In the genomic region with DNA sequence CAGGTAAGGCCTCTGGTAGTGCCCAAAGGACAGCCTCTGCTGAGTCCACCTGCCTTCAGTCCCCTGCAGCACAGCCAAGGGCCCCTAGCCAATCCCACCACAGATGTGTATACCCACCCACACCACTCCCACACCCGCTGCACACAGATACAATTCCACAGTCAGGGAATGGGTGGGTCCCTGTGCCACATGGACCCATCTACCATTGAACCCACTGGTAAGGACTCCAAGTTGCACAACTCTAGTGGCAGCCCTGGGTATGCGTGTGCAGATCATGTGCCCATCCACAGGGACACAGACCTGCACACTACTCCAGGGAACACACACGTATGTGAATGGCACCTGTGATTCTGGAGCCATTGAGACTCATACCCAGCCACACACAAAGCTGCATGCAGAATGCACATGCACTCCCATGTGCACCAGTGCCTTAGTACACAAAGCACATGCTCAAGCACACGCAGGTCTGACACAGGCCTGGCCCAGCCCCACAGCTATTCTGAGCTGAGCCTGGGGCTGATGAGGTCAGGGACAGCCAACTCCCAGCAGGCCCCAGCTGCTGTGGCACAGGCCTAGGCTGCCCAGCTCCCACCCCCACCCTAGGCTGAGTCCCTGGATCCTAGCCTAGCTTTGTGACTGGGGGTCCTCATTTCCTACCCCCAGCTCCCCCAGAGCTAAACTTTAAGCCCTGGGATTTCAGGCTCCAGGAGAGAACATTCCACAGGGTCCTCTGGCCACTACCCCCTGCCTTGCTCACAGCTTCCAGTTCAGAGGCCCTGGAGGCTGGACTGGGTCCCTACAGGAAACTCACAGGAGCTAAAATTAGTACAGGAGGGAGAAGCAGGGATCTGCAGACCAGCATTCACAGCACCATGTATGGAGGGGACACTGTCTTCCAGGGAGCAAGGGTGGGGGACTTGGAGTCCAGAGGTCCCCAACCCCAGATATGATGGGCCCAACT, we compare ENCODE assay signal across 10 cellular contexts. TPM values are rescaled to one million over a fixed set of nuclear protein-coding genes. Genes with fewer than 3 reads are reported as not detected.
DNase-seq lines count a peak whose midpoint lies in the region; ATAC-seq and TF ChIP-seq lines count a peak whose summit lies in the region.
"Had no signal": no experiment of that assay in that cellular context is flagged by ENCODE, and none has a peak within 500 bp of the region (broad histone marks: within the 10 kb centered on the region; RNA-seq: fewer than 3 reads in every experiment).

No MANE protein-coding gene starts in this region.

- no peaks in the 10 kb centered on the region for H3K9me3 Mint-ChIP-seq in activated CD4-positive, alpha-beta memory T cell treated with anti-CD3 and anti-CD28 coated beads for 36 hours

- TF ChIP-seq CTCF in DND-41 (IDR thresholded peaks at IDR 0.05; ENCODE audit: borderline replicate concordance, extremely low read depth, low read length, poor library complexity, severe bottlenecking) (no peak), fibroblast of mammary gland (conservative IDR thresholded peaks at IDR 0.05; ENCODE audit: control insufficient read depth, insufficient read depth, low read depth, low read length) (no peak), osteoblast (IDR thresholded peaks at IDR 0.05; ENCODE audit: extremely low read depth, low read depth, low read length) (no peak)

- no peaks in the 10 kb centered on the region for H3K36me3 Mint-ChIP-seq in activated CD4-positive, alpha-beta memory T cell treated with anti-CD3 and anti-CD28 coated beads for 36 hours

- peak; percentile 31 for DNase-seq in DND-41
- DNase-seq in activated CD4-positive, alpha-beta memory T cell treated with anti-CD3 and anti-CD28 coated beads for 36 hours: no peak
- DNase-seq in fibroblast of mammary gland (ENCODE audit: low read depth): peak; percentile 23
- DNase-seq in osteoblast (ENCODE audit: insufficient read length, low spot score, missing footprints): peak; percentile 94
- no peak for DNase-seq in NCI-H1092 (lab: John Stamatoyannopoulos, UW)
- no peak for DNase-seq in erythroblast (lab: John Stamatoyannopoulos, UW)
- no peak for DNase-seq in activated CD4-positive, CD25-positive, alpha-beta regulatory T cell treated with anti-CD3 and anti-CD28 coated beads, Interleukin-2, amount 50 U/mL, for 72 hours

- H3K27me3 ChIP-seq in DND-41 (ENCODE audit: insufficient read depth, low read length, poor library complexity) (no peaks in the 10 kb centered on the region), osteoblast (ENCODE audit: insufficient read depth, low read length) (peaks cover 10% of the 10 kb centered on the region)
- H3K27me3 ChIP-seq: pancreas had no signal

- ATAC-seq in DND-41 (ENCODE audit: insufficient read depth, low read depth) (0 out of 3 replicates have a peak, but pooled peaks have one; percentile 6), GM21515 (IDR thresholded peaks at IDR 0.05; ENCODE audit: unreplicated experiment) (no peak)

- no peaks in the 10 kb centered on the region for H4K20me1 ChIP-seq in DND-41 (ENCODE audit: insufficient read depth, low read length)
- H4K20me1 ChIP-seq in osteoblast (ENCODE audit: insufficient read depth, low read length): no peaks in the 10 kb centered on the region

- CTCF ChIA-PET in activated CD4-positive, alpha-beta memory T cell treated with anti-CD3 and anti-CD28 coated beads for 36 hours (lab: Charles Lee): interaction anchor here (1.0 to 1.9 kb wide), 5 partner anchors 23 to 213 kb away, joined by 3 to 10 read pairs (median 5); no protein-coding TSS in a partner anchor

- H3K36me3 ChIP-seq in DND-41 (ENCODE audit: insufficient read depth, low read length): no peaks in the 10 kb centered on the region
- no peaks in the 10 kb centered on the region for H3K36me3 ChIP-seq in osteoblast (ENCODE audit: insufficient read depth, low read length)
- H3K36me3 ChIP-seq: pancreas had no signal

- H3K27ac ChIP-seq in DND-41 (ENCODE audit: low read length): peak overlapping the region; percentile 84
- H3K27ac ChIP-seq in osteoblast (ENCODE audit: low read depth, low read length): no peak overlapping the region

- H3K4me2 ChIP-seq in DND-41 (ENCODE audit: insufficient read depth, low read length): peak overlapping the region; percentile 20
- no peak overlapping the region for H3K4me2 ChIP-seq in osteoblast (ENCODE audit: insufficient read depth, low read length)

- peaks cover 45% of the 10 kb centered on the region for H3K4me1 Mint-ChIP-seq in activated CD4-positive, alpha-beta memory T cell treated with anti-CD3 and anti-CD28 coated beads for 36 hours (ENCODE audit: low read depth)

- H3K4me3 ChIP-seq in DND-41 (ENCODE audit: low read depth in 1 of 2, low read length in 2 of 2): no peak overlapping the region; a peak in 1 of 4 replicates
- no peak overlapping the region for H3K4me3 ChIP-seq in fibroblast of mammary gland (ENCODE audit: control insufficient read depth, low read depth, low read length)
- H3K4me3 ChIP-seq in osteoblast (ENCODE audit: insufficient read depth, low read length): no peak overlapping the region
- H3K4me3 ChIP-seq: pancreas had no signal

- POLR2A ChIA-PET in activated CD4-positive, alpha-beta memory T cell treated with anti-CD3 and anti-CD28 coated beads for 36 hours (lab: Charles Lee): no interaction called here

- H3K27me3 Mint-ChIP-seq in activated CD4-positive, alpha-beta memory T cell treated with anti-CD3 and anti-CD28 coated beads for 36 hours: no peaks in the 10 kb centered on the region

- H3K79me2 ChIP-seq in DND-41 (ENCODE audit: insufficient read depth, low read length) (no peaks in the 10 kb centered on the region), osteoblast (ENCODE audit: insufficient read depth, low read length) (no peaks in the 10 kb centered on the region)

- H2AFZ ChIP-seq in DND-41 (ENCODE audit: low read depth, low read length) (peak overlapping the region; percentile 75), osteoblast (ENCODE audit: low read length) (no peak overlapping the region)

- intact Hi-C loops in activated CD4-positive, alpha-beta memory T cell treated with anti-CD3 and anti-CD28 coated beads for 36 hours (cut with micrococcal nuclease): loop anchor here (5.0 kb wide), 1 partner anchor 209 kb away; no protein-coding TSS in a partner anchor

- TF ChIP-seq POLR2A in erythroblast (IDR thresholded peaks at IDR 0.05; ENCODE audit: low read length): no peak

- H3K27ac Mint-ChIP-seq in activated CD4-positive, alpha-beta memory T cell treated with anti-CD3 and anti-CD28 coated beads for 36 hours: peak overlapping the region; percentile 80

- H3K4me1 ChIP-seq in DND-41 (ENCODE audit: insufficient read depth, low read length) (peaks cover 27% of the 10 kb centered on the region), osteoblast (ENCODE audit: insufficient read depth, low read length) (peaks cover 7% of the 10 kb centered on the region)

- H3K9ac ChIP-seq in DND-41 (ENCODE audit: low read depth, low read length): peak overlapping the region; percentile 41; the same call in 1 of the 2 replicates

- no peaks in the 10 kb centered on the region for H3K9me3 ChIP-seq in DND-41 (ENCODE audit: insufficient read depth, low read length, severe bottlenecking)
- H3K9me3 ChIP-seq in osteoblast (ENCODE audit: low read depth, low read length): no peaks in the 10 kb centered on the region
- H3K9me3 ChIP-seq: pancreas had no signal

- H3K4me3 Mint-ChIP-seq in activated CD4-positive, alpha-beta memory T cell treated with anti-CD3 and anti-CD28 coated beads for 36 hours: peak overlapping the region; percentile 3

RNA-seq across cellular contexts. Expression of gene ALS2CL, which starts 2.8 kb away (rescaled TPM):
- total RNA-seq in activated CD4-positive, alpha-beta memory T cell treated with anti-CD3 and anti-CD28 coated beads for 36 hours: 1 to 10 TPM; 4.0 to 4.3 TPM
- 1.1 and 1.8 TPM in 2 replicates for total RNA-seq in osteoblast

RNA-seq across cellular contexts. Expression of gene TMIE, which starts 5.0 kb away (rescaled TPM):
- 1 to 10 TPM in 1 of 2 experiments, under 1 TPM in 1; 0.93 to 1.3 TPM for total RNA-seq in activated CD4-positive, alpha-beta memory T cell treated with anti-CD3 and anti-CD28 coated beads for 36 hours
- total RNA-seq in osteoblast: under 0.01 TPM in 2 replicates

RNA-seq across cellular contexts. Expression of gene PRSS50, which starts 21.4 kb away (rescaled TPM):
- total RNA-seq in activated CD4-positive, alpha-beta memory T cell treated with anti-CD3 and anti-CD28 coated beads for 36 hours: not detected
- not detected in 2 replicates for total RNA-seq in osteoblast
- total RNA-seq: dermis microvascular lymphatic vessel endothelial cell had no signal

Comparison
In these comparisons a context has a peak if more than half of its experiments do, and no peak if none do; other contexts are left out.
1. DNase-seq: peak in DND-41 (single experiment), fibroblast of mammary gland (single experiment) and osteoblast (single experiment); none in activated CD4-positive, alpha-beta memory T cell treated with anti-CD3 and anti-CD28 coated beads for 36 hours (single experiment), NCI-H1092 (single experiment), erythroblast (0 of 2) and activated CD4-positive, CD25-positive, alpha-beta regulatory T cell treated with anti-CD3 and anti-CD28 coated beads, Interleukin-2, amount 50 U/mL, for 72 hours (single experiment).